ENCODE assay signal across 32 cellular contexts in the genomic region with DNA sequence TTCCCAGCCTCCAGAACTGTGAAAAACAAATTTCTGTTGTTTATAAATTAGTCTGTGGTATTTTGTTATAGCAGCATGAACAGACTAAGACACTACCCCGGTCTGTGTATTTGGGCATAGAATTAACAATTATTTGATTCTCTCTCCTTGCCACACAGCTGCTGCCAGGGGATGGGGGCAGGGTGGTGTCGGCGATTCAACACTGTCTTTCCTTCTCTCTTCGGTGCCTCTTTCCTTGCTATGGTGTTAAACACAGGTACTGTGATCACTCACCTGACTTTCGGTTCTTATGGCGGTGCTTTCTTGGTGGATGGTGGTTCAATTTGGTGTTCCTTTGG. TPM values are rescaled to one million over a fixed set of nuclear protein-coding genes. Genes with fewer than 3 reads are reported as not detected.
A peak's percentile ranks its signal among the peaks of the same experiment; 100 is the strongest.
DNase-seq lines count a peak whose midpoint lies in the region; ATAC-seq, FAIRE-seq and TF ChIP-seq lines count a peak whose summit lies in the region.
"Had no signal": no experiment of that assay in that cellular context is flagged by ENCODE, and none has a peak within 500 bp of the region (broad histone marks: within the 10 kb centered on the region; RNA-seq: fewer than 3 reads in every experiment).

No MANE protein-coding gene starts in this region.

- H3K27me3 ChIP-seq in ACC112 (ENCODE audit: insufficient read depth, low read length) (no peaks in the 10 kb centered on the region), GM23338 (ENCODE audit: insufficient read depth) (no peaks in the 10 kb centered on the region), K562 (ENCODE audit: control insufficient read depth in 2 of 2, insufficient read depth in 2 of 2, low read length in 2 of 2) (peaks cover 3 to 17% of the 10 kb centered on the region in 2 experiments; a peak in 2 of 5 replicates), suprapubic skin (no peaks in the 10 kb centered on the region)
- H3K27me3 ChIP-seq: colonic mucosa, esophagus muscularis mucosa, gastroesophageal sphincter, ovary, right lobe of liver, tibial nerve had no signal

- H3K4me3 Mint-ChIP-seq in GM23338: no peak overlapping the region
- H3K4me3 Mint-ChIP-seq in mesothelial cell of epicardium: no peak overlapping the region
- H3K4me3 Mint-ChIP-seq: activated CD4-positive, alpha-beta memory T cell treated with anti-CD3 and anti-CD28 coated beads for 36 hours; activated naive CD8-positive, alpha-beta T cell treated with anti-CD3 and anti-CD28 coated beads, Interleukin-2, amount 10 ng/mL, durations not matched to agents 7 days and 5 days; activated T-helper 17 cell treated with anti-CD3 and anti-CD28 coated beads, Interleukin-2, amount 50 U/mL, for 72 hours; CD14-positive monocyte; effector memory CD8-positive, alpha-beta T cell had no signal

- H3K27ac Mint-ChIP-seq in GM23338: no peak overlapping the region
- peak overlapping the region; percentile 97 for H3K27ac Mint-ChIP-seq in mesothelial cell of epicardium
- H3K27ac Mint-ChIP-seq: activated CD4-positive, alpha-beta memory T cell treated with anti-CD3 and anti-CD28 coated beads for 36 hours; activated naive CD8-positive, alpha-beta T cell treated with anti-CD3 and anti-CD28 coated beads, Interleukin-2, amount 10 ng/mL, durations not matched to agents 7 days and 5 days; activated T-helper 17 cell treated with anti-CD3 and anti-CD28 coated beads, Interleukin-2, amount 50 U/mL, for 72 hours; CD14-positive monocyte; effector memory CD8-positive, alpha-beta T cell had no signal

- CTCF ChIA-PET in K562 (lab: Yijun Ruan, JAX; ENCODE audit: low intra/inter-chr PET ratio): no interaction called here

- H4K20me1 ChIP-seq in GM23338 (replicated peaks; ENCODE audit: insufficient read depth) (no peaks in the 10 kb centered on the region), K562 (replicated peaks; ENCODE audit: control insufficient read depth, insufficient read depth, low read length) (no peaks in the 10 kb centered on the region)

- H3F3A ChIP-seq in GM23338 (replicated peaks; ENCODE audit: low read depth): no peaks in the 10 kb centered on the region

- TF ChIP-seq POLR2A in K562 (conservative IDR thresholded peaks at IDR 0.05) (no peak), suprapubic skin (IDR thresholded peaks at IDR 0.05) (no peak)

- H3K27ac ChIP-seq in ACC112 (ENCODE audit: low read depth, low read length) (peak overlapping the region; percentile 97), GM23338 (ENCODE audit: low read depth) (no peak overlapping the region), K562 (ENCODE audit: extremely low read depth, low read depth, low read length) (peak overlapping the region; percentile 46; the same call in 2 of the 3 replicates), suprapubic skin (no peak overlapping the region)
- H3K27ac ChIP-seq: colonic mucosa, esophagus muscularis mucosa, gastroesophageal sphincter, ovary, right lobe of liver, tibial nerve had no signal

- H3K4me1 Mint-ChIP-seq in GM23338 (peaks cover 19% of the 10 kb centered on the region), mesothelial cell of epicardium (peaks cover 69% of the 10 kb centered on the region)
- H3K4me1 Mint-ChIP-seq: activated naive CD8-positive, alpha-beta T cell treated with anti-CD3 and anti-CD28 coated beads, Interleukin-2, amount 10 ng/mL, durations not matched to agents 7 days and 5 days; activated T-helper 17 cell treated with anti-CD3 and anti-CD28 coated beads, Interleukin-2, amount 50 U/mL, for 72 hours; CD14-positive monocyte had no signal

- no peak for TF ChIP-seq EP300 in K562 (IDR thresholded peaks at IDR 0.05; ENCODE audit: low read length)
- TF ChIP-seq EP300 in suprapubic skin (IDR thresholded peaks at IDR 0.05): no peak

- POLR2A ChIA-PET in K562 (lab: Yijun Ruan, JAX): no interaction called here

- H3K79me2 ChIP-seq in ACC112 (ENCODE audit: control insufficient read depth, insufficient read depth, low read length, unreplicated experiment) (no peaks in the 10 kb centered on the region), GM23338 (replicated peaks; ENCODE audit: insufficient read depth) (no peaks in the 10 kb centered on the region), K562 (ENCODE audit: control insufficient read depth, insufficient read depth, low read length) (no peaks in the 10 kb centered on the region)

- H3K36me3 Mint-ChIP-seq in GM23338 (ENCODE audit: low read depth) (no peaks in the 10 kb centered on the region), mesothelial cell of epicardium (no peaks in the 10 kb centered on the region)
- H3K36me3 Mint-ChIP-seq: activated CD4-positive, alpha-beta memory T cell treated with anti-CD3 and anti-CD28 coated beads for 36 hours; activated naive CD8-positive, alpha-beta T cell treated with anti-CD3 and anti-CD28 coated beads, Interleukin-2, amount 10 ng/mL, durations not matched to agents 7 days and 5 days; CD14-positive monocyte had no signal

- H3K4me2 ChIP-seq in GM23338 (no peak overlapping the region), K562 (ENCODE audit: insufficient read depth, low read length) (no peak overlapping the region)

- H3K9me3 ChIP-seq in K562 (replicated peaks; ENCODE audit: control insufficient read depth, insufficient read depth, low read depth, low read length) (no peaks in the 10 kb centered on the region), suprapubic skin (no peaks in the 10 kb centered on the region)
- H3K9me3 ChIP-seq: colonic mucosa, esophagus muscularis mucosa, gastroesophageal sphincter, ovary, right lobe of liver, tibial nerve had no signal

- DNase-seq in GM23338 (ENCODE audit: low spot score) (no peak), K562 (ENCODE audit: extremely low read depth in 1 of 4, low spot score in 3 of 4) (no peak), mesothelial cell of epicardium (ENCODE audit: low spot score in 2 of 2, unreplicated experiment in 2 of 2) (no peak), suprapubic skin (ENCODE audit: low spot score in 2 of 2) (no peak), NCI-H146 treated with DMSO at 0.1 percent for 48 hours (lab: John Stamatoyannopoulos, UW; ENCODE audit: unreplicated experiment) (no peak)
- no peak for DNase-seq in NK-92 treated with Interleukin-12 subunit alpha and Interleukin-12 subunit beta, amount 100 ng/mL, for 24 hours (lab: John Stamatoyannopoulos, UW)
- DNase-seq: activated CD4-positive, alpha-beta memory T cell treated with anti-CD3 and anti-CD28 coated beads for 36 hours; activated CD8-positive, alpha-beta memory T cell treated with anti-CD3 and anti-CD28 coated beads, Interleukin-2, amount 50 U/mL, for 48 hours; activated naive CD8-positive, alpha-beta T cell treated with anti-CD3 and anti-CD28 coated beads, Interleukin-2, amount 10 ng/mL, durations not matched to agents 7 days and 5 days; colonic mucosa; DMS 273 treated with DMSO at 0.1 percent for 48 hours; effector memory CD8-positive, alpha-beta T cell; MM.1S; NCI-H1417 treated with DMSO at 0.1 percent for 48 hours; NCI-H2107; NCI-H446 treated with DMSO at 0.1 percent for 48 hours; right lobe of liver; stimulated activated CD4-positive, alpha-beta T cell treated with anti-CD3 and anti-CD28 coated beads, Interleukin-4, amount 100 ng/mL, for 4 hours; stimulated activated naive CD4-positive, alpha-beta T cell; T-helper 1 cell had no signal

- TF ChIP-seq RAD21 in K562 (CRISPR knock-in tag; conservative IDR thresholded peaks at IDR 0.05 in 1 of 2, IDR thresholded peaks at IDR 0.05 in 1 of 2): no peak; a peak in 1 of 4 replicates

- H3K4me3 ChIP-seq in ACC112 (ENCODE audit: low read depth, low read length): no peak overlapping the region
- H3K4me3 ChIP-seq in GM23338: no peak overlapping the region
- no peak overlapping the region for H3K4me3 ChIP-seq in K562
- H3K4me3 ChIP-seq in suprapubic skin: no peak overlapping the region
- H3K4me3 ChIP-seq: colonic mucosa, esophagus muscularis mucosa, gastroesophageal sphincter, ovary, right lobe of liver, tibial nerve had no signal

- intact Hi-C loops in K562 (cut with micrococcal nuclease): loop anchor here (5.0 kb wide), 1 partner anchor 89 kb away; no protein-coding TSS in a partner anchor

- H3K36me3 ChIP-seq in ACC112 (ENCODE audit: insufficient read depth, low read length): 0 out of 2 replicates have a peak, but pooled peaks cover 3% of the 10 kb centered on the region
- no peaks in the 10 kb centered on the region for H3K36me3 ChIP-seq in GM23338 (ENCODE audit: insufficient read depth)
- no peaks in the 10 kb centered on the region for H3K36me3 ChIP-seq in K562 (ENCODE audit: control insufficient read depth, insufficient read depth, low read length)
- H3K36me3 ChIP-seq in suprapubic skin: no peaks in the 10 kb centered on the region
- H3K36me3 ChIP-seq: colonic mucosa, esophagus muscularis mucosa, gastroesophageal sphincter, ovary, right lobe of liver, tibial nerve had no signal

- in situ Hi-C loops in K562 (cut with MboI): no loop called here

- H3K9ac ChIP-seq in K562 (ENCODE audit: insufficient read depth in 1 of 2, low read depth in 2 of 2, low read length in 2 of 2): no peak overlapping the region

- H2AFZ ChIP-seq in ACC112 (ENCODE audit: low read length, unreplicated experiment): no peak overlapping the region
- H2AFZ ChIP-seq in GM23338: peak overlapping the region; percentile 63; the same call in 1 of the 2 replicates
- 0 out of 2 replicates have a peak overlapping the region, but pooled peaks have one; percentile 29 for H2AFZ ChIP-seq in K562 (ENCODE audit: low read depth, low read length)

- ATAC-seq in GM23338 (no peak), K562 (no peak), HG02798 (IDR thresholded peaks at IDR 0.05; ENCODE audit: poor library complexity, unreplicated experiment) (no peak)
- ATAC-seq: activated CD4-positive, CD25-positive, alpha-beta regulatory T cell treated with anti-CD3 and anti-CD28 coated beads, Interleukin-2, amount 50 U/mL, for 24 hours; activated T-helper 17 cell treated with anti-CD3 and anti-CD28 coated beads, Interleukin-2, amount 50 U/mL, for 72 hours; effector memory CD8-positive, alpha-beta T cell; right lobe of liver had no signal

- H3K9me3 Mint-ChIP-seq in GM23338 (no peaks in the 10 kb centered on the region), mesothelial cell of epicardium (peaks cover 3% of the 10 kb centered on the region)
- H3K9me3 Mint-ChIP-seq: activated CD4-positive, alpha-beta memory T cell treated with anti-CD3 and anti-CD28 coated beads for 36 hours; activated naive CD8-positive, alpha-beta T cell treated with anti-CD3 and anti-CD28 coated beads, Interleukin-2, amount 10 ng/mL, durations not matched to agents 7 days and 5 days; effector memory CD8-positive, alpha-beta T cell had no signal

- no TSS peak for BruUV-seq in K562 (replicated peaks; lab: Mats Ljungman, UMichigan)

- TF ChIP-seq CTCF in GM23338 (conservative IDR thresholded peaks at IDR 0.05; ENCODE audit: low read depth in 2 of 2) (no peak), K562 (IDR thresholded peaks at IDR 0.05 in 2 of 3, conservative IDR thresholded peaks at IDR 0.05 in 1 of 3; ENCODE audit: insufficient read depth in 2 of 3, low read depth in 1 of 3, low read length in 3 of 3) (no peak), mesothelial cell of epicardium (IDR thresholded peaks at IDR 0.05; ENCODE audit: unreplicated experiment) (no peak), suprapubic skin (IDR thresholded peaks at IDR 0.05) (no peak)

- 79% methylated on average over 3 of the region's 6 CpGs for WGBS in K562 (ENCODE audit: insufficient coverage, low coverage, missing lambda C conversion rate)
- 97% methylated on average over 6 of the region's 6 CpGs for WGBS in suprapubic skin

- peaks cover 65% of the 10 kb centered on the region for H3K4me1 ChIP-seq in ACC112 (ENCODE audit: control insufficient read depth, insufficient read depth, low read length, unreplicated experiment)
- H3K4me1 ChIP-seq in GM23338 (ENCODE audit: insufficient read depth): peaks cover 23% of the 10 kb centered on the region
- H3K4me1 ChIP-seq in K562 (replicated peaks in 1 of 2; ENCODE audit: control insufficient read depth in 2 of 2, insufficient read depth in 2 of 2, low read length in 2 of 2): peaks cover 8 to 55% of the 10 kb centered on the region in 2 experiments
- H3K4me1 ChIP-seq in suprapubic skin: peaks cover 30% of the 10 kb centered on the region

- H3K27me3 Mint-ChIP-seq in GM23338 (ENCODE audit: insufficient read depth, low read depth, poor library complexity) (peaks cover 3% of the 10 kb centered on the region), mesothelial cell of epicardium (ENCODE audit: low read depth) (no peaks in the 10 kb centered on the region)
- H3K27me3 Mint-ChIP-seq: activated CD4-positive, alpha-beta memory T cell treated with anti-CD3 and anti-CD28 coated beads for 36 hours had no signal

- no peak for FAIRE-seq in K562 (lab: Jason Lieb, UNC)

- 0 out of 2 replicates have a peak, but pooled peaks cover under 1% of the 10 kb centered on the region for H3K9me2 ChIP-seq in GM23338 (ENCODE audit: insufficient read depth)

- H3K9me1 ChIP-seq in K562 (ENCODE audit: control insufficient read depth, insufficient read depth, low read length): peaks cover 3% of the 10 kb centered on the region

RNA-seq across cellular contexts. Expression of gene CTAGE1, which starts 50.8 kb away (rescaled TPM):
- 0.03 TPM in 1 of 2 replicates, not detected in the other for total RNA-seq in GM23338 (2014; rRNA removed; shearing (Covaris generic))
- 0.05 and 0.06 TPM in 2 replicates for polyA plus RNA-seq in GM23338 (2016; fragmentation: Nextera tagmentation; extraction: Ambion mirVana)
- total RNA-seq in K562 (2011; cell fraction: chromatin; rRNA removed; ENCODE audit: low replicate concordance): not detected in 2 replicates
- total RNA-seq in K562 (2011; cell fraction: nucleolus; rRNA removed): not detected in 2 replicates
- total RNA-seq in K562 (2011; cell fraction: nucleoplasm; rRNA removed): not detected in 2 replicates
- not detected in 2 replicates for total RNA-seq in K562 (2014; rRNA removed)
- total RNA-seq in K562 (2014; rRNA removed; fragmentation: Illumina TruSeq; extraction: Trizol): not detected in 2 replicates
- total RNA-seq in K562 (2015; rRNA removed; fragmentation: Illumina TruSeq; extraction: Trizol): not detected in 2 replicates
- not detected in 2 replicates for total RNA-seq in K562 (2021)
- not detected in 2 replicates for polyA plus RNA-seq in K562 (2011; rRNA removed)
- polyA plus RNA-seq in K562 (2011; cell fraction: cytosol; rRNA removed): not detected in 2 replicates
- not detected in 2 replicates for polyA plus RNA-seq in K562 (2011; cell fraction: nucleus; rRNA removed)
- not detected in 2 replicates for polyA plus RNA-seq in K562 (2012)
- not detected in 2 replicates for polyA plus RNA-seq in K562 (2014; fragmentation: Illumina TruSeq; extraction: Trizol)
- polyA plus RNA-seq in K562 (2014; fragmentation: Nextera tagmentation; extraction: Ambion mirVana): not detected
- polyA plus RNA-seq in K562 (2014; rRNA removed): not detected in 2 replicates
- polyA minus RNA-seq in K562 (2011; rRNA and poly(A)+ RNA removed): not detected in 2 replicates
- polyA minus RNA-seq in K562 (2011; cell fraction: cytosol; rRNA and poly(A)+ RNA removed): not detected in 2 replicates
- not detected in 2 replicates for polyA minus RNA-seq in K562 (2011; cell fraction: nucleus; rRNA and poly(A)+ RNA removed)
- total RNA-seq in mesothelial cell of epicardium: 0.07 to 0.13 TPM (median 0.11 TPM) in 3 replicates
- total RNA-seq in suprapubic skin: not detected
- total RNA-seq: activated CD4-positive, alpha-beta memory T cell treated with anti-CD3 and anti-CD28 coated beads for 36 hours; activated naive CD8-positive, alpha-beta T cell treated with anti-CD3 and anti-CD28 coated beads, Interleukin-2, amount 10 ng/mL, durations not matched to agents 7 days and 5 days; activated T-helper 17 cell treated with anti-CD3 and anti-CD28 coated beads, Interleukin-2, amount 50 U/mL, for 72 hours; colonic mucosa; esophagus muscularis mucosa; gastroesophageal sphincter; kidney epithelial cell; lung microvascular endothelial cell; ovary; right lobe of liver; SK-MEL-5; tibial nerve had no signal
- polyA plus RNA-seq: CD14-positive monocyte, ovary had no signal

Comparison
In these comparisons a context has a peak if more than half of its experiments do, and no peak if none do; other contexts are left out.
1. H3K27ac ChIP-seq: peak in ACC112 (single experiment) and K562 (single experiment); none in GM23338 (single experiment) and suprapubic skin (single experiment).